ENCODE assay signal across 29 cellular contexts in the genomic region with DNA sequence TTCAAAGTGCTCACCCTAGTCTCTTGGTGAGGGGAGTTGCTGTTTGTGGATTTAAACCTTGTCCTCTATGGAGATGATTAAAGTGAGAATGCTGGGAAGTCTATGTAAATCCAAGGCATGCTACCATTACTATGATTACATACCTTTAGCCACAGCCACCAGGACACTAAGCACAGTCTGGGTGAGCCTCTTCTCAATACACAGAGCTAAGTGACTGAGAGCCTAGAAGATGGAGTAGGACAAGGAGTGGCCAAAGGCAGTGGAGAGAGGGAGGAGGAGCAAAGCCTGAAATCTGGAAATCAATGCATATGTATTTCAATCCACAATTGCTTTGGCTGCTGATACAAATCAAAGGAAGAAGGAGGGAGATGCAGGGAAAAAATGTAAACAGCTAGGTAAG.
"Had no signal": no experiment of that assay in that cellular context is flagged by ENCODE, and none has a peak within 500 bp of the region (broad histone marks: within the 10 kb centered on the region; RNA-seq: fewer than 3 reads in every experiment).

No MANE protein-coding gene starts in this region.

- ATAC-seq: body of pancreas; effector memory CD8-positive, alpha-beta T cell; T-cell; T-helper 17 cell had no signal

- H3K4me1 ChIP-seq: body of pancreas had no signal

- H3K4me3 Mint-ChIP-seq: activated CD4-positive, alpha-beta memory T cell treated with anti-CD3 and anti-CD28 coated beads, Interleukin-2, amount 10 ng/mL, durations not matched to agents 7 days and 5 days; activated CD4-positive, alpha-beta T cell treated with anti-CD3 and anti-CD28 coated beads, Interleukin-2, amount 10 ng/mL, durations not matched to agents 7 days and 5 days; activated naive CD4-positive, alpha-beta T cell treated with anti-CD3 and anti-CD28 coated beads, Interleukin-2, amount 10 ng/mL, durations not matched to agents 7 days and 5 days; activated T-cell treated with anti-CD3 and anti-CD28 coated beads, Interleukin-2, amount 50 U/mL, for 24 hours; activated T-cell treated with anti-CD3 and anti-CD28 coated beads, Interleukin-2, amount 50 U/mL, for 72 hours; effector memory CD8-positive, alpha-beta T cell; T-cell; T-helper 17 cell; T-helper 2 cell treated with Interferon-gamma antibody and Interleukin-4, amounts not matched to agents 5 μg/mL and 100 μg/mL, for 36 hours had no signal

- H3K27me3 ChIP-seq: body of pancreas had no signal

- H3K9me3 Mint-ChIP-seq: activated CD4-positive, alpha-beta memory T cell treated with anti-CD3 and anti-CD28 coated beads, Interleukin-2, amount 10 ng/mL, durations not matched to agents 7 days and 5 days; activated T-cell treated with anti-CD3 and anti-CD28 coated beads, Interleukin-2, amount 50 U/mL, for 24 hours; effector memory CD8-positive, alpha-beta T cell; T-cell had no signal

- H3K9me3 ChIP-seq: body of pancreas had no signal

- H3K4me3 ChIP-seq: body of pancreas had no signal

- H3K36me3 Mint-ChIP-seq: T-cell had no signal

- H3K27ac Mint-ChIP-seq: activated CD4-positive, alpha-beta memory T cell treated with anti-CD3 and anti-CD28 coated beads, Interleukin-2, amount 10 ng/mL, durations not matched to agents 7 days and 5 days; activated CD4-positive, alpha-beta T cell treated with anti-CD3 and anti-CD28 coated beads, Interleukin-2, amount 10 ng/mL, durations not matched to agents 7 days and 5 days; activated naive CD4-positive, alpha-beta T cell treated with anti-CD3 and anti-CD28 coated beads, Interleukin-2, amount 10 ng/mL, durations not matched to agents 7 days and 5 days; activated naive CD4-positive, alpha-beta T cell treated with anti-CD3 and anti-CD28 coated beads, Interleukin-2, amount 50 U/mL, for 72 hours; activated T-cell treated with anti-CD3 and anti-CD28 coated beads, Interleukin-2, amount 50 U/mL, for 24 hours; activated T-cell treated with anti-CD3 and anti-CD28 coated beads, Interleukin-2, amount 50 U/mL, for 72 hours; effector memory CD8-positive, alpha-beta T cell; T-cell; T-helper 17 cell; T-helper 2 cell treated with Interferon-gamma antibody and Interleukin-4, amounts not matched to agents 5 μg/mL and 100 μg/mL, for 36 hours had no signal

- DNase-seq: activated CD4-positive, alpha-beta memory T cell treated with anti-CD3 and anti-CD28 coated beads, Interleukin-2, amount 10 ng/mL, durations not matched to agents 7 days and 5 days; activated CD4-positive, alpha-beta T cell treated with anti-CD3 and anti-CD28 coated beads for 1 hour; activated CD4-positive, alpha-beta T cell treated with anti-CD3 and anti-CD28 coated beads for 4 hours; activated CD4-positive, alpha-beta T cell treated with anti-CD3 and anti-CD28 coated beads, Interleukin-2, amount 10 ng/mL, durations not matched to agents 7 days and 5 days; activated CD4-positive, alpha-beta T cell treated with anti-CD3 and anti-CD28 coated beads, Interleukin-2, amount 50 U/mL, for 4 hours; activated CD8-positive, alpha-beta memory T cell treated with anti-CD3 and anti-CD28 coated beads, Interleukin-2, amount 50 U/mL, for 48 hours; activated gamma-delta T cell; activated naive CD4-positive, alpha-beta T cell; activated naive CD4-positive, alpha-beta T cell treated with anti-CD3 and anti-CD28 coated beads, Interleukin-2, amount 10 ng/mL, durations not matched to agents 7 days and 5 days; activated T-cell treated with anti-CD3 and anti-CD28 coated beads for 4 hours; activated T-cell treated with anti-CD3 and anti-CD28 coated beads, Interleukin-2, amount 50 U/mL, for 24 hours; activated T-cell treated with anti-CD3 and anti-CD28 coated beads, Interleukin-2, amount 50 U/mL, for 72 hours; amniotic stem cell; anterior cingulate cortex; body of pancreas; caudate nucleus; cortex of kidney; dermis blood vessel endothelial cell; effector CD4-positive, alpha-beta T cell; effector memory CD8-positive, alpha-beta T cell; foreskin fibroblast; head of caudate nucleus; hippocampal formation; T-cell; T-helper 17 cell; T1000 had no signal

- H3K27ac ChIP-seq: body of pancreas, epithelial cell of prostate had no signal

- H3K27me3 Mint-ChIP-seq: activated CD4-positive, alpha-beta memory T cell treated with anti-CD3 and anti-CD28 coated beads, Interleukin-2, amount 10 ng/mL, durations not matched to agents 7 days and 5 days; activated naive CD4-positive, alpha-beta T cell treated with anti-CD3 and anti-CD28 coated beads, Interleukin-2, amount 10 ng/mL, durations not matched to agents 7 days and 5 days; activated T-cell treated with anti-CD3 and anti-CD28 coated beads, Interleukin-2, amount 50 U/mL, for 24 hours; T-cell had no signal
